1 cellular context compared by ENCODE assay signal in genomic region chr17:57868007-57868774, GRCh38.
TF ChIP-seq lines count a peak whose summit lies in the region.

No MANE protein-coding gene starts in this region.

TF ChIP-seq in K562, 482 proteins besides CTCF, POLR2A, EP300 and RAD21 (continued from another document):
- no peak for TF ChIP-seq THAP12 (CRISPR knock-in tag; IDR thresholded peaks at IDR 0.05)
- peak; percentile 35; the same call in 1 of the 2 replicates for TF ChIP-seq ZNF263 (CRISPR knock-in tag; IDR thresholded peaks at IDR 0.05; ENCODE audit: borderline replicate concordance)
- no peak for TF ChIP-seq RFX7 (CRISPR knock-in tag; IDR thresholded peaks at IDR 0.05)
- 0 out of 4 replicates have a peak, but pooled peaks of 1 of the 2 experiments have one; percentile 19 for TF ChIP-seq SRF (CRISPR knock-in tag; IDR thresholded peaks at IDR 0.05)
- no peak for TF ChIP-seq HOMEZ (CRISPR knock-in tag; IDR thresholded peaks at IDR 0.05)
- TF ChIP-seq GABPB1 (CRISPR knock-in tag; IDR thresholded peaks at IDR 0.05): 0 out of 2 replicates have a peak, but pooled peaks have one; percentile 45
- TF ChIP-seq ZNF174 (CRISPR knock-in tag; IDR thresholded peaks at IDR 0.05): no peak
- no peak for TF ChIP-seq ZFP1 (CRISPR knock-in tag; IDR thresholded peaks at IDR 0.05)
- TF ChIP-seq KLF16 (IDR thresholded peaks at IDR 0.05): peak; percentile 27; the same call in 1 of the 2 replicates
- no peak for TF ChIP-seq NFE2L1 (tag; IDR thresholded peaks at IDR 0.05; ENCODE audit: borderline replicate concordance, low read depth)
- TF ChIP-seq ZNF57 (CRISPR knock-in tag; IDR thresholded peaks at IDR 0.05): no peak
- TF ChIP-seq ZNF561 (CRISPR knock-in tag; conservative IDR thresholded peaks at IDR 0.05): no peak
- no peak for TF ChIP-seq MITF (IDR thresholded peaks at IDR 0.05)
- TF ChIP-seq KAT2B (IDR thresholded peaks at IDR 0.05; ENCODE audit: low read depth, low read length): no peak
- TF ChIP-seq CBX5 (IDR thresholded peaks at IDR 0.05; ENCODE audit: borderline replicate concordance, low read depth): no peak
- TF ChIP-seq MYC (IDR thresholded peaks at IDR 0.05; ENCODE audit: low read depth, low read length): no peak
- TF ChIP-seq MYC (CRISPR knock-in tag; IDR thresholded peaks at IDR 0.05; ENCODE audit: borderline replicate concordance, low read depth): no peak
- TF ChIP-seq ILF3 (IDR thresholded peaks at IDR 0.05; ENCODE audit: borderline replicate concordance): no peak
- peak; percentile 56; the same call in 1 of the 2 replicates for TF ChIP-seq NR2C2 (CRISPR knock-in tag; IDR thresholded peaks at IDR 0.05)
- no peak for TF ChIP-seq NR2C2 (tag; IDR thresholded peaks at IDR 0.05)
- TF ChIP-seq GTF2A2 (tag; IDR thresholded peaks at IDR 0.05): no peak
- TF ChIP-seq MLX (CRISPR knock-in tag; conservative IDR thresholded peaks at IDR 0.05): no peak
- TF ChIP-seq MAX (CRISPR knock-in tag; IDR thresholded peaks at IDR 0.05): 0 out of 2 replicates have a peak, but pooled peaks have one; percentile 34
- TF ChIP-seq MLLT1 (IDR thresholded peaks at IDR 0.05): no peak
- peak; percentile 44; the same call in 1 of the 2 replicates for TF ChIP-seq TEAD4 (IDR thresholded peaks at IDR 0.05; ENCODE audit: low read length)
- no peak for TF ChIP-seq TEAD4 (CRISPR knock-in tag; IDR thresholded peaks at IDR 0.05; ENCODE audit: borderline replicate concordance)
- no peak for TF ChIP-seq SP1 (CRISPR knock-in tag; IDR thresholded peaks at IDR 0.05)
- TF ChIP-seq BACH1 (tag; IDR thresholded peaks at IDR 0.05): no peak
- TF ChIP-seq SMARCA5 (IDR thresholded peaks at IDR 0.05): no peak
- TF ChIP-seq ZFPM2 (CRISPR knock-in tag; IDR thresholded peaks at IDR 0.05): no peak
- no peak for TF ChIP-seq FOXK1 (CRISPR knock-in tag; IDR thresholded peaks at IDR 0.05; ENCODE audit: borderline replicate concordance)
- TF ChIP-seq SMARCC2 (IDR thresholded peaks at IDR 0.05; ENCODE audit: low read depth): peak; percentile 41; the same call in 1 of the 2 replicates
- TF ChIP-seq KDM2B (CRISPR knock-in tag; IDR thresholded peaks at IDR 0.05): no peak
- TF ChIP-seq SMARCA4 (IDR thresholded peaks at IDR 0.05): peak; percentile 50; the same call in 1 of the 2 replicates
- TF ChIP-seq MTA1 (IDR thresholded peaks at IDR 0.05; ENCODE audit: borderline replicate concordance): peak; percentile 32; the same call in 1 of the 2 replicates
- TF ChIP-seq COPS2 (conservative IDR thresholded peaks at IDR 0.05): no peak
- no peak for TF ChIP-seq FUS (optimal IDR thresholded peaks at IDR 0.05; ENCODE audit: low read depth, low read length)
- TF ChIP-seq RB1 (IDR thresholded peaks at IDR 0.05; ENCODE audit: low read depth): 0 out of 2 replicates have a peak, but pooled peaks have one; percentile 6
- peak; percentile 88 for TF ChIP-seq FOSL1 (tag; conservative IDR thresholded peaks at IDR 0.05)
- TF ChIP-seq RERE (CRISPR knock-in tag; IDR thresholded peaks at IDR 0.05; ENCODE audit: borderline replicate concordance): 0 out of 2 replicates have a peak, but pooled peaks have one; percentile 22
- TF ChIP-seq ZFP36 (IDR thresholded peaks at IDR 0.05; ENCODE audit: low read depth, low read length, partially characterized antibody): no peak
- TF ChIP-seq ZNF395 (CRISPR knock-in tag; IDR thresholded peaks at IDR 0.05): 0 out of 2 replicates have a peak, but pooled peaks have one; percentile 58
- peak in 1 of 2 experiments; percentile 77; a peak in 2 of 4 replicates for TF ChIP-seq ETV6 (IDR thresholded peaks at IDR 0.05; ENCODE audit: borderline replicate concordance in 1 of 2, low read depth in 2 of 2, low read length in 1 of 2)
- TF ChIP-seq ETV6 (CRISPR knock-in tag; IDR thresholded peaks at IDR 0.05; ENCODE audit: borderline replicate concordance): no peak
- no peak for TF ChIP-seq CREB3 (tag; conservative IDR thresholded peaks at IDR 0.05; ENCODE audit: low read depth)
TF ChIP-seq in K562: peak in this region for 36.
